Comparison of ENCODE assay signal across 1 cellular context in the genomic region with DNA sequence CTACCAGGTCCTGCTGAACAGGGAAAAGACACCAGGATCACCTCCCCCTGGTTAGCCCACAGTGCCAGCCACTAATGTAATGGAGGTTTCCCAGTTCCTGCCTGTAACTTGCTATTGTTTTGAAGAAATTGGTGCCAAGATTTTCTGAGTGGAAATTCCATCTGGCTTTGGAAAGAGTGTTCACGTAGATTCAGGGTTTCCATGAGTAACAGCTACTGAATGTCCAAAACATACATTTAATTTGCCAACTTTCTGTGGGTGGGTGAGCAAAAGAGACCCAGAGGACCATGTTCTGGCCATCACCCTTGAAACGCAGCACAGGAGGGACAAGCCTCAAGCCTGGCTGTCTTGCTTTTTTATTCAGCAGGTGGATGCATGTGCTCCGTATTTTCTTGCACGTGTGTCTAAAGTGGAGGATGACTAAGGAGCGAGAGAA.
TF ChIP-seq lines count a peak whose summit lies in the region.

No MANE protein-coding gene starts in this region.

TF ChIP-seq in GM23338, 12 proteins besides CTCF, POLR2A, EP300 and RAD21 (continued from another document):
- TF ChIP-seq, protein P1, sequence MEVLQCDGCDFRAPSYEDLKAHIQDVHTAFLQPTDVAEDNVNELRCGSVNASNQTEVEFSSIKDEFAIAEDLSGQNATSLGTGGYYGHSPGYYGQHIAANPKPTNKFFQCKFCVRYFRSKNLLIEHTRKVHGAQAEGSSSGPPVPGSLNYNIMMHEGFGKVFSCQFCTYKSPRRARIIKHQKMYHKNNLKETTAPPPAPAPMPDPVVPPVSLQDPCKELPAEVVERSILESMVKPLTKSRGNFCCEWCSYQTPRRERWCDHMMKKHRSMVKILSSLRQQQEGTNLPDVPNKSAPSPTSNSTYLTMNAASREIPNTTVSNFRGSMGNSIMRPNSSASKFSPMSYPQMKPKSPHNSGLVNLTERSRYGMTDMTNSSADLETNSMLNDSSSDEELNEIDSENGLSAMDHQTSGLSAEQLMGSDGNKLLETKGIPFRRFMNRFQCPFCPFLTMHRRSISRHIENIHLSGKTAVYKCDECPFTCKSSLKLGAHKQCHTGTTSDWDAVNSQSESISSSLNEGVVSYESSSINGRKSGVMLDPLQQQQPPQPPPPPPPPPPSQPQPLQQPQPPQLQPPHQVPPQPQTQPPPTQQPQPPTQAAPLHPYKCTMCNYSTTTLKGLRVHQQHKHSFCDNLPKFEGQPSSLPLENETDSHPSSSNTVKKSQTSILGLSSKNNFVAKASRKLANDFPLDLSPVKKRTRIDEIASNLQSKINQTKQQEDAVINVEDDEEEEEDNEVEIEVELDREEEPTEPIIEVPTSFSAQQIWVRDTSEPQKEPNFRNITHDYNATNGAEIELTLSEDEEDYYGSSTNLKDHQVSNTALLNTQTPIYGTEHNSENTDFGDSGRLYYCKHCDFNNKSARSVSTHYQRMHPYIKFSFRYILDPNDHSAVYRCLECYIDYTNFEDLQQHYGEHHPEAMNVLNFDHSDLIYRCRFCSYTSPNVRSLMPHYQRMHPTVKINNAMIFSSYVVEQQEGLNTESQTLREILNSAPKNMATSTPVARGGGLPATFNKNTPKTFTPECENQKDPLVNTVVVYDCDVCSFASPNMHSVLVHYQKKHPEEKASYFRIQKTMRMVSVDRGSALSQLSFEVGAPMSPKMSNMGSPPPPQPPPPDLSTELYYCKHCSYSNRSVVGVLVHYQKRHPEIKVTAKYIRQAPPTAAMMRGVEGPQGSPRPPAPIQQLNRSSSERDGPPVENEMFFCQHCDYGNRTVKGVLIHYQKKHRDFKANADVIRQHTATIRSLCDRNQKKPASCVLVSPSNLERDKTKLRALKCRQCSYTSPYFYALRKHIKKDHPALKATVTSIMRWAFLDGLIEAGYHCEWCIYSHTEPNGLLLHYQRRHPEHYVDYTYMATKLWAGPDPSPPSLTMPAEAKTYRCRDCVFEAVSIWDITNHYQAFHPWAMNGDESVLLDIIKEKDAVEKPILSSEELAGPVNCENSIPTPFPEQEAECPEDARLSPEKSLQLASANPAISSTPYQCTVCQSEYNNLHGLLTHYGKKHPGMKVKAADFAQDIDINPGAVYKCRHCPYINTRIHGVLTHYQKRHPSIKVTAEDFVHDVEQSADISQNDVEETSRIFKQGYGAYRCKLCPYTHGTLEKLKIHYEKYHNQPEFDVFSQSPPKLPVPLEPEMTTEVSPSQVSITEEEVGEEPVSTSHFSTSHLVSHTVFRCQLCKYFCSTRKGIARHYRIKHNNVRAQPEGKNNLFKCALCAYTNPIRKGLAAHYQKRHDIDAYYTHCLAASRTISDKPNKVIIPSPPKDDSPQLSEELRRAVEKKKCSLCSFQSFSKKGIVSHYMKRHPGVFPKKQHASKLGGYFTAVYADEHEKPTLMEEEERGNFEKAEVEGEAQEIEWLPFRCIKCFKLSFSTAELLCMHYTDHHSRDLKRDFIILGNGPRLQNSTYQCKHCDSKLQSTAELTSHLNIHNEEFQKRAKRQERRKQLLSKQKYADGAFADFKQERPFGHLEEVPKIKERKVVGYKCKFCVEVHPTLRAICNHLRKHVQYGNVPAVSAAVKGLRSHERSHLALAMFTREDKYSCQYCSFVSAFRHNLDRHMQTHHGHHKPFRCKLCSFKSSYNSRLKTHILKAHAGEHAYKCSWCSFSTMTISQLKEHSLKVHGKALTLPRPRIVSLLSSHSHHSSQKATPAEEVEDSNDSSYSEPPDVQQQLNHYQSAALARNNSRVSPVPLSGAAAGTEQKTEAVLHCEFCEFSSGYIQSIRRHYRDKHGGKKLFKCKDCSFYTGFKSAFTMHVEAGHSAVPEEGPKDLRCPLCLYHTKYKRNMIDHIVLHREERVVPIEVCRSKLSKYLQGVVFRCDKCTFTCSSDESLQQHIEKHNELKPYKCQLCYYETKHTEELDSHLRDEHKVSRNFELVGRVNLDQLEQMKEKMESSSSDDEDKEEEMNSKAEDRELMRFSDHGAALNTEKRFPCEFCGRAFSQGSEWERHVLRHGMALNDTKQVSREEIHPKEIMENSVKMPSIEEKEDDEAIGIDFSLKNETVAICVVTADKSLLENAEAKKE (CRISPR knock-in tag; IDR thresholded peaks at IDR 0.05) = no peak
- TF ChIP-seq ZNF114 (CRISPR knock-in tag; IDR thresholded peaks at IDR 0.05) = no peak
- no peak for TF ChIP-seq NANOG (IDR thresholded peaks at IDR 0.05; ENCODE audit: borderline replicate concordance)
- no peak for TF ChIP-seq ZNF331 (CRISPR knock-in tag; IDR thresholded peaks at IDR 0.05; ENCODE audit: low read depth)
- TF ChIP-seq CREB1 (CRISPR knock-in tag; IDR thresholded peaks at IDR 0.05; ENCODE audit: low read depth) = no peak
- no peak for TF ChIP-seq EZH2phosphoT487 (IDR thresholded peaks at IDR 0.05; ENCODE audit: unreplicated experiment)
TF ChIP-seq in GM23338: peak in this region for 0.
